Comparison of ENCODE assay signal across 12 cellular contexts in the genomic region with DNA sequence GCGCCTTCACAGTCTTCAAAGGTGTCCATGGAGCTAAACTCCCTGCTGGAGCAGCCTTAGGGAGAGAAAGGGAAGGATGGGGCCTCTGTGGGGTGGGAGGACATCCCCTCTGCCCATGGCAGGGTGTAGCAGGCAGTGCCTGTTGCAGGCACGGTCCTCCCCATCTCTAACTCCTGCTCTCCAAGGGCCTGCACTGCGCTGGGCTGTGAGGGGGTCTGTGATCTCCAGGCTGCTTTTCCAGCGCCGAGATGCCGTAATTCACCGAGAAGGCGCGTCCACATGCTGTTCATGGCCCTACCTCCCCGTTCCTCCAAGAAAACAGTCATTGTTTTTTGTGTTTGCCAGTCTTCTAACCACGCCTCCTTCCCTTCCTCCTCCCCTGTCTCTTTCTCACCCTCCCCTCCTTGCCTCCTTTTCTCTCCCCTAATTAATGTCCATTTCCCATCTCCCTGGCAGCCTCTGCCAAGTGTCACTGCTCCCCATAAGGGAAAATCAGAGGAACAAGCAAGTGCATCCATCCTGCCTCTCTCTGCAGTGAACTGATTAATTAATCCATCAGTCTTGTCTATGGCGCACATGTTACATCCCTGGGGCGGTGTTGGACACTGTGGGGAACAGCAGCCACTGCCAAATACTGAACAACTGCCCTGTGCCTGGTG. TPM values are rescaled to one million over a fixed set of nuclear protein-coding genes. Genes with fewer than 3 reads are reported as not detected.
A peak's percentile ranks its signal among the peaks of the same experiment; 100 is the strongest.
DNase-seq lines count a peak whose midpoint lies in the region; ATAC-seq, FAIRE-seq and TF ChIP-seq lines count a peak whose summit lies in the region.
"Had no signal": no experiment of that assay in that cellular context is flagged by ENCODE, and none has a peak within 500 bp of the region (broad histone marks: within the 10 kb centered on the region; RNA-seq: fewer than 3 reads in every experiment).

No MANE protein-coding gene starts in this region.

- WGBS in GM12878 (ENCODE audit: insufficient coverage, insufficient replicate concordance, low lambda C conversion rate, missing lambda C conversion rate), result 44% methylated on average over 13 of the region's 13 CpGs
- WGBS in suprapubic skin, result 48% methylated on average over 13 of the region's 13 CpGs

- H3K79me2 ChIP-seq in GM12878 (ENCODE audit: control insufficient read depth, insufficient read depth, low read length), result no peaks in the 10 kb centered on the region

- H3K9me3 ChIP-seq in GM12878 (replicated peaks; ENCODE audit: control insufficient read depth, insufficient read depth, low read length), result no peaks in the 10 kb centered on the region
- no peaks in the 10 kb centered on the region for H3K9me3 ChIP-seq in suprapubic skin
- H3K9me3 ChIP-seq: ascending aorta, BE2C had no signal

- POLR2A ChIA-PET in GM12878 (lab: Charles Lee), result interaction anchor here (1.0 kb wide), 1 partner anchor 82 kb away, joined by 3 read pairs; no protein-coding TSS in a partner anchor

- H3K4me1 ChIP-seq in GM12878 (ENCODE audit: control insufficient read depth, insufficient read depth, low read length) (peaks cover 6% of the 10 kb centered on the region), suprapubic skin (peaks cover 31% of the 10 kb centered on the region)
- H3K4me1 ChIP-seq: BE2C had no signal

- TF ChIP-seq CTCF in GM12878 (IDR thresholded peaks at IDR 0.05 in 2 of 3, conservative IDR thresholded peaks at IDR 0.05 in 1 of 3; ENCODE audit: control insufficient read depth in 2 of 3, extremely low read depth in 1 of 3, insufficient read depth in 1 of 3, low read depth in 3 of 3, low read length in 3 of 3), result no peak
- no peak for TF ChIP-seq CTCF in suprapubic skin (IDR thresholded peaks at IDR 0.05)

- no TSS peak for BruUV-seq in GM12878 (replicated peaks; lab: Mats Ljungman, UMichigan)

- H3K27me3 ChIP-seq in GM12878 (replicated peaks in 1 of 2; ENCODE audit: control insufficient read depth in 2 of 2, insufficient read depth in 2 of 2, low read length in 1 of 2) (peaks cover 4 to 16% of the 10 kb centered on the region in 2 experiments), suprapubic skin (peaks cover 26% of the 10 kb centered on the region)

- no peak for TF ChIP-seq RAD21 in GM12878 (IDR thresholded peaks at IDR 0.05; ENCODE audit: insufficient read depth, low read depth, low read length)

- DNase-seq in activated naive CD8-positive, alpha-beta T cell treated with anti-CD3 and anti-CD28 coated beads, Interleukin-2, amount 50 U/mL, for 24 hours, result no peak
- DNase-seq in GM12878 (ENCODE audit: low read depth, low spot score) (no peak), iPS-NIHi11 (ENCODE audit: low spot score) (peak; percentile 58), suprapubic skin (ENCODE audit: low spot score in 2 of 2) (no peak), OCI-M2 (lab: John Stamatoyannopoulos, UW; ENCODE audit: unreplicated experiment) (no peak), NCI-H2081 treated with DMSO at 0.1 percent for 48 hours (lab: John Stamatoyannopoulos, UW) (no peak), NCI-H446 treated with DMSO at 0.1 percent for 48 hours (lab: John Stamatoyannopoulos, UW) (no peak)
- DNase-seq: BE2C, NCI-H345 had no signal

- in situ Hi-C loops in GM12878 (cut with MboI), result loop anchor here (5.0 kb wide), 1 partner anchor 202 kb away; no protein-coding TSS in a partner anchor

- intact Hi-C loops in GM12878 (cut with micrococcal nuclease; ENCODE audit: unreplicated experiment), result loop anchor here (5.0 kb wide), 1 partner anchor 587 kb away; no protein-coding TSS in a partner anchor

- SMC1A ChIA-PET in GM12878 (lab: Charles Lee; ENCODE audit: uncharacterized antibody, unreplicated experiment), result interaction anchor here (1.4 to 5.3 kb wide), 6 partner anchors 12 to 204 kb away, joined by 3 to 29 read pairs (median 22); partner anchors contain the start of gene LAMP3

- no peak for ATAC-seq in activated naive CD8-positive, alpha-beta T cell treated with anti-CD3 and anti-CD28 coated beads, Interleukin-2, amount 50 U/mL, for 24 hours
- peak; percentile 5; the same call in 1 of the 3 replicates for ATAC-seq in GM12878

- no peaks in the 10 kb centered on the region for H3K36me3 ChIP-seq in GM12878 (ENCODE audit: control insufficient read depth in 2 of 2, insufficient read depth in 2 of 2, low read length in 1 of 2)
- no peaks in the 10 kb centered on the region for H3K36me3 ChIP-seq in suprapubic skin
- H3K36me3 ChIP-seq: ascending aorta, BE2C had no signal

- H3K27ac Mint-ChIP-seq in activated naive CD8-positive, alpha-beta T cell, result no peak overlapping the region
- no peak overlapping the region for H3K27ac Mint-ChIP-seq in activated naive CD8-positive, alpha-beta T cell treated with anti-CD3 and anti-CD28 coated beads, Interleukin-2, amount 50 U/mL, for 24 hours

- TF ChIP-seq EP300 in GM12878 (IDR thresholded peaks at IDR 0.05; ENCODE audit: borderline replicate concordance in 1 of 2, control insufficient read depth in 1 of 2, low read depth in 2 of 2, low read length in 2 of 2), result no peak
- no peak for TF ChIP-seq EP300 in suprapubic skin (IDR thresholded peaks at IDR 0.05)

- no peak overlapping the region for H3K9ac ChIP-seq in GM12878 (ENCODE audit: control insufficient read depth, insufficient read depth, low read length)

- no peak overlapping the region for H3K4me2 ChIP-seq in GM12878 (ENCODE audit: control insufficient read depth, insufficient read depth)

- H3K9me3 Mint-ChIP-seq in activated naive CD8-positive, alpha-beta T cell (ENCODE audit: low read depth), result no peaks in the 10 kb centered on the region
- no peaks in the 10 kb centered on the region for H3K9me3 Mint-ChIP-seq in activated naive CD8-positive, alpha-beta T cell treated with anti-CD3 and anti-CD28 coated beads, Interleukin-2, amount 50 U/mL, for 24 hours

- H4K20me1 ChIP-seq in GM12878 (ENCODE audit: control insufficient read depth, insufficient read depth), result no peaks in the 10 kb centered on the region

- no peak overlapping the region for H3K4me3 ChIP-seq in GM12878
- H3K4me3 ChIP-seq in suprapubic skin, result peak overlapping the region; percentile 62
- H3K4me3 ChIP-seq: SK-N-MC had no signal

- H3K4me3 Mint-ChIP-seq in activated naive CD8-positive, alpha-beta T cell, result peak overlapping the region; percentile 39
- H3K4me3 Mint-ChIP-seq in activated naive CD8-positive, alpha-beta T cell treated with anti-CD3 and anti-CD28 coated beads, Interleukin-2, amount 50 U/mL, for 24 hours, result no peak overlapping the region

- no peak overlapping the region for H2AFZ ChIP-seq in GM12878 (ENCODE audit: control insufficient read depth, low read depth, low read length)

- peaks cover 15% of the 10 kb centered on the region for H3K27me3 Mint-ChIP-seq in activated naive CD8-positive, alpha-beta T cell
- peaks cover 40% of the 10 kb centered on the region for H3K27me3 Mint-ChIP-seq in activated naive CD8-positive, alpha-beta T cell treated with anti-CD3 and anti-CD28 coated beads, Interleukin-2, amount 50 U/mL, for 24 hours

- TF ChIP-seq POLR2A in GM12878 (IDR thresholded peaks at IDR 0.05; ENCODE audit: low read depth, low read length) (no peak), suprapubic skin (IDR thresholded peaks at IDR 0.05) (no peak)

- CTCF ChIA-PET in GM12878 (lab: Yijun Ruan, JAX), result interaction anchor here (0.7 to 4.9 kb wide), 6 partner anchors 20 to 202 kb away, joined by 3 to 65 read pairs (median 6); no protein-coding TSS in a partner anchor

- no peaks in the 10 kb centered on the region for H3K36me3 Mint-ChIP-seq in activated naive CD8-positive, alpha-beta T cell
- no peaks in the 10 kb centered on the region for H3K36me3 Mint-ChIP-seq in activated naive CD8-positive, alpha-beta T cell treated with anti-CD3 and anti-CD28 coated beads, Interleukin-2, amount 50 U/mL, for 24 hours (ENCODE audit: low read depth)

- FAIRE-seq in GM12878 (lab: Jason Lieb, UNC), result no peak

- H3K27ac ChIP-seq in GM12878 (ENCODE audit: control insufficient read depth, insufficient read depth), result no peak overlapping the region
- no peak overlapping the region for H3K27ac ChIP-seq in suprapubic skin
- H3K27ac ChIP-seq: ascending aorta, SK-N-MC had no signal

- H3K4me1 Mint-ChIP-seq in activated naive CD8-positive, alpha-beta T cell (ENCODE audit: low read depth), result peaks cover 11% of the 10 kb centered on the region
- peaks cover 16% of the 10 kb centered on the region for H3K4me1 Mint-ChIP-seq in activated naive CD8-positive, alpha-beta T cell treated with anti-CD3 and anti-CD28 coated beads, Interleukin-2, amount 50 U/mL, for 24 hours

- RAD21 ChIA-PET in GM12878 (lab: Charles Lee; ENCODE audit: unreplicated experiment), result interaction anchor here (1.7 to 7.6 kb wide), 4 partner anchors 21 to 203 kb away, joined by 5 to 256 read pairs (median 16); no protein-coding TSS in a partner anchor

TF ChIP-seq in GM12878, 131 proteins besides CTCF, POLR2A, EP300 and RAD21 (continues in another document):
- TF ChIP-seq MTA2 (IDR thresholded peaks at IDR 0.05; ENCODE audit: low read depth) (no peak), PAX5 (IDR thresholded peaks at IDR 0.05; ENCODE audit: borderline replicate concordance, low read depth, low read length) (no peak), DPF2 (IDR thresholded peaks at IDR 0.05) (no peak), ASH2L (IDR thresholded peaks at IDR 0.05; ENCODE audit: borderline replicate concordance, low read depth) (no peak), RUNX3 (IDR thresholded peaks at IDR 0.05; ENCODE audit: low read length) (no peak), SPI1 (IDR thresholded peaks at IDR 0.05; ENCODE audit: borderline replicate concordance, insufficient read depth, low read depth, low read length) (no peak), CREM (IDR thresholded peaks at IDR 0.05; ENCODE audit: low read depth) (no peak), NFYA (IDR thresholded peaks at IDR 0.05; ENCODE audit: borderline replicate concordance, low read depth, low read length) (no peak)

RNA-seq across cellular contexts. Expression of gene LAMP3, which starts 17.7 kb away (rescaled TPM):
- total RNA-seq in GM12878 (2013; cell fraction: nucleolus; rRNA removed), result 103 and 118 TPM in 2 replicates
- total RNA-seq in GM12878 (2014; rRNA removed), result 17.7 and 20.3 TPM in 2 replicates
- 21.2 TPM in 2 replicates for total RNA-seq in GM12878 (2014; rRNA removed; fragmentation: Illumina TruSeq; extraction: Trizol)
- 18.3 and 18.9 TPM in 2 replicates for total RNA-seq in GM12878 (2021)
- polyA plus RNA-seq in GM12878 (2011; ENCODE audit: low read depth), result 28.4 TPM
- 49.2 and 63.4 TPM in 2 replicates for polyA plus RNA-seq in GM12878 (2011; rRNA removed)
- 36.9 and 38.4 TPM in 2 replicates for polyA plus RNA-seq in GM12878 (2011; cell fraction: cytosol; rRNA removed)
- 27.5 and 31.6 TPM in 2 replicates for polyA plus RNA-seq in GM12878 (2011; cell fraction: nucleus; rRNA removed)
- polyA plus RNA-seq in GM12878 (2012), result 40.3 and 54.6 TPM in 2 replicates
- 32.9 and 35.8 TPM in 2 replicates for polyA plus RNA-seq in GM12878 (2014; fragmentation: Illumina TruSeq; extraction: Trizol)
- 10 to 100 TPM in 1 of 2 experiments, 1 to 10 TPM in 1; 9.4 to 23.5 TPM for polyA plus RNA-seq in GM12878 (2014; fragmentation: Nextera tagmentation; extraction: Ambion mirVana)
- polyA plus RNA-seq in GM12878 (2014; rRNA removed), result 13.1 and 16.3 TPM in 2 replicates
- polyA plus RNA-seq in GM12878 (2016; fragmentation: Nextera tagmentation; extraction: Ambion mirVana), result 10 to 100 TPM; 24.0 to 24.2 TPM
- 30.1 and 32.0 TPM in 2 replicates for polyA minus RNA-seq in GM12878 (2011; rRNA and poly(A)+ RNA removed)
- 16.3 and 19.1 TPM in 2 replicates for polyA minus RNA-seq in GM12878 (2011; cell fraction: cytosol; rRNA and poly(A)+ RNA removed)
- 6.9 and 11.8 TPM in 2 replicates for polyA minus RNA-seq in GM12878 (2011; cell fraction: nucleus; rRNA and poly(A)+ RNA removed)
- total RNA-seq in suprapubic skin, result 1 to 10 TPM in 3 of 4 donors, under 1 TPM in 1; 0.64 to 5.6 (median 1.7) TPM
- total RNA-seq: ascending aorta had no signal
